8 cellular contexts compared by ENCODE assay signal in the genomic region with DNA sequence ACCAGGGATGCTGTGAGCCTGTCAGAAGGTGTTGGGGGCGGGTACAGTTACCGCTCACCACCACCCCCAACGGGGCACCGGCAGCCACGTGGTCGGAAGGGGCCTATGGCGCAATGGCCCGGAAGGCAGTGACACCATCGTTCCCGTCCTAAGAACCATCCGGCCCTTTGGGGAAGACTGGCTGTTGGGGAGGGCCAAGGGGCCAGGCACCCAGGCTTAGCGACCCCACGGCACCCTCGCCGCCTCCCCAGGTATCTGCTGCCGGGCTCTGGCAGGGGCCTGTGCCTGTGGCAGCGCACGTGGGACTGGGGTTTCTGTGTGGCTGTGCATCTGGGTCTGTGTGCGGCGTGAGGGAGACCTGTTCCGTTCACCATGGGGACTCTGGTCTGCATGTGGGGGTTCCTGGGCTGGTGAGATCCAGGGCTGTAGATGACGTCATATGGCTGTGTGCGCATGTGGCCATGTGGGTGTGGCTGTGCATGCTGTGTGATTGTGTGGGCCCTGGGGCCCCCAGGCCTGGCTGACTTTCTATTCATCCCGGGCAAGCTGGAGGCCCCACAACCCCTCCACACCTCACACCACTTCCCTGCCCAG. TPM values are rescaled to one million over a fixed set of nuclear protein-coding genes. Genes with fewer than 3 reads are reported as not detected.
DNase-seq lines count a peak whose midpoint lies in the region; ATAC-seq and TF ChIP-seq lines count a peak whose summit lies in the region.

No MANE protein-coding gene starts in this region.

- peak overlapping the region; percentile 96 for H3K27ac Mint-ChIP-seq in T-helper 17 cell
- H3K27ac Mint-ChIP-seq in activated naive CD8-positive, alpha-beta T cell treated with anti-CD3 and anti-CD28 coated beads, Interleukin-2, amount 50 U/mL, for 24 hours, result peak overlapping the region; percentile 98

- no peaks in the 10 kb centered on the region for H4K20me1 ChIP-seq in osteoblast (ENCODE audit: insufficient read depth, low read length)

- DNase-seq in T-helper 17 cell (peak; percentile 64 to 73 (median 68)), osteoblast (ENCODE audit: insufficient read length, low spot score, missing footprints) (peak; percentile 34), vagina (ENCODE audit: extremely low spot score in 2 of 2) (no peak), NCI-H510A (lab: John Stamatoyannopoulos, UW) (no peak), OCI-M2 (lab: John Stamatoyannopoulos, UW; ENCODE audit: unreplicated experiment) (no peak)
- DNase-seq in activated naive CD8-positive, alpha-beta T cell treated with anti-CD3 and anti-CD28 coated beads, Interleukin-2, amount 50 U/mL, for 24 hours, result peak; percentile 86

- H3K4me3 ChIP-seq in osteoblast (ENCODE audit: insufficient read depth, low read length) (no peak overlapping the region), vagina (peak overlapping the region; percentile 21 to 28)

- peaks cover 2% of the 10 kb centered on the region for H3K36me3 Mint-ChIP-seq in T-helper 17 cell (ENCODE audit: low read depth)
- H3K36me3 Mint-ChIP-seq in activated naive CD8-positive, alpha-beta T cell treated with anti-CD3 and anti-CD28 coated beads, Interleukin-2, amount 50 U/mL, for 24 hours (ENCODE audit: low read depth), result peaks cover 37% of the 10 kb centered on the region

- no peaks in the 10 kb centered on the region for H3K27me3 Mint-ChIP-seq in T-helper 17 cell
- no peaks in the 10 kb centered on the region for H3K27me3 Mint-ChIP-seq in activated naive CD8-positive, alpha-beta T cell treated with anti-CD3 and anti-CD28 coated beads, Interleukin-2, amount 50 U/mL, for 24 hours

- no peaks in the 10 kb centered on the region for H3K36me3 ChIP-seq in osteoblast (ENCODE audit: insufficient read depth, low read length)
- no peaks in the 10 kb centered on the region for H3K36me3 ChIP-seq in vagina

- intact Hi-C loops in vagina (cut with DNase I), result no loop called here

- peaks cover 55% of the 10 kb centered on the region for H3K4me1 Mint-ChIP-seq in T-helper 17 cell
- H3K4me1 Mint-ChIP-seq in activated naive CD8-positive, alpha-beta T cell treated with anti-CD3 and anti-CD28 coated beads, Interleukin-2, amount 50 U/mL, for 24 hours, result peaks cover 47% of the 10 kb centered on the region

- peak; percentile 66 for ATAC-seq in GM18511 (IDR thresholded peaks at IDR 0.05; ENCODE audit: unreplicated experiment)
- peak; percentile 50 for ATAC-seq in HG02973 (IDR thresholded peaks at IDR 0.05; ENCODE audit: unreplicated experiment)
- peak; percentile 78 for ATAC-seq in T-helper 17 cell
- ATAC-seq in activated naive CD8-positive, alpha-beta T cell treated with anti-CD3 and anti-CD28 coated beads, Interleukin-2, amount 50 U/mL, for 24 hours, result peak; percentile 71

- H3K9me3 ChIP-seq in T-helper 17 cell (ENCODE audit: control insufficient read depth, low read length, poor library complexity, severe bottlenecking), result no peaks in the 10 kb centered on the region
- H3K9me3 ChIP-seq in osteoblast (ENCODE audit: low read depth, low read length), result no peaks in the 10 kb centered on the region
- no peaks in the 10 kb centered on the region for H3K9me3 ChIP-seq in vagina

- no peak overlapping the region for H3K4me2 ChIP-seq in osteoblast (ENCODE audit: insufficient read depth, low read length)

- TF ChIP-seq POLR2A in vagina (IDR thresholded peaks at IDR 0.05), result peak in 1 of 2 donors; percentile 29

- H3K9me3 Mint-ChIP-seq in activated naive CD8-positive, alpha-beta T cell treated with anti-CD3 and anti-CD28 coated beads, Interleukin-2, amount 50 U/mL, for 24 hours, result no peaks in the 10 kb centered on the region

- H3K4me1 ChIP-seq in osteoblast (ENCODE audit: insufficient read depth, low read length), result peaks cover 11% of the 10 kb centered on the region
- peaks cover 23% of the 10 kb centered on the region for H3K4me1 ChIP-seq in vagina

- H3K27me3 ChIP-seq in osteoblast (ENCODE audit: insufficient read depth, low read length) (no peaks in the 10 kb centered on the region), vagina (no peaks in the 10 kb centered on the region)

- no peaks in the 10 kb centered on the region for H3K79me2 ChIP-seq in osteoblast (ENCODE audit: insufficient read depth, low read length)

- H2AFZ ChIP-seq in osteoblast (ENCODE audit: low read length), result no peak overlapping the region

- peak overlapping the region; percentile 96 for H3K4me3 Mint-ChIP-seq in T-helper 17 cell
- peak overlapping the region; percentile 96 for H3K4me3 Mint-ChIP-seq in activated naive CD8-positive, alpha-beta T cell treated with anti-CD3 and anti-CD28 coated beads, Interleukin-2, amount 50 U/mL, for 24 hours

- no peak for TF ChIP-seq CTCF in osteoblast (IDR thresholded peaks at IDR 0.05; ENCODE audit: extremely low read depth, low read depth, low read length)
- no peak for TF ChIP-seq CTCF in vagina (IDR thresholded peaks at IDR 0.05)

- no peak overlapping the region for H3K27ac ChIP-seq in osteoblast (ENCODE audit: low read depth, low read length)
- peak overlapping the region; percentile 47 for H3K27ac ChIP-seq in vagina

RNA-seq across cellular contexts. Expression of gene OSM, which starts 0.7 kb away (rescaled TPM):
- total RNA-seq in T-helper 17 cell, result 10 to 100 TPM; 29.1 to 35.2 TPM
- not detected in 2 replicates for total RNA-seq in osteoblast
- not detected for total RNA-seq in vagina

RNA-seq across cellular contexts. Expression of gene LIF, which starts 19.4 kb away (rescaled TPM):
- total RNA-seq in T-helper 17 cell (1 to 10 TPM; 1.8 to 5.3 TPM), osteoblast (3.2 and 3.3 TPM in 2 replicates), vagina (0.49 TPM)

RNA-seq across cellular contexts. Expression of gene CASTOR1, which starts 23.4 kb away (rescaled TPM):
- 10 to 100 TPM; 10.6 to 12.4 TPM for total RNA-seq in T-helper 17 cell
- 5.3 and 5.8 TPM in 2 replicates for total RNA-seq in osteoblast
- 51.8 TPM for total RNA-seq in vagina

Comparison
In these comparisons a context has a peak if more than half of its experiments do, and no peak if none do; other contexts are left out.
1. DNase-seq: peak in T-helper 17 cell (3 of 3), activated naive CD8-positive, alpha-beta T cell treated with anti-CD3 and anti-CD28 coated beads, Interleukin-2, amount 50 U/mL, for 24 hours (single experiment) and osteoblast (single experiment); none in vagina (0 of 2), NCI-H510A (single experiment) and OCI-M2 (single experiment).
2. RNA of gene OSM, which starts 0.7 kb away (total RNA-seq): 29.1 to 35.2 TPM in T-helper 17 cell; not detected in vagina (single experiment) and not detected in osteoblast; every median in the first group is over 10 times any median in the second.
3. Peak in every context shown above with its lines, with median percentiles within 50 percentile points of each other: ATAC-seq.